In the genomic region with DNA sequence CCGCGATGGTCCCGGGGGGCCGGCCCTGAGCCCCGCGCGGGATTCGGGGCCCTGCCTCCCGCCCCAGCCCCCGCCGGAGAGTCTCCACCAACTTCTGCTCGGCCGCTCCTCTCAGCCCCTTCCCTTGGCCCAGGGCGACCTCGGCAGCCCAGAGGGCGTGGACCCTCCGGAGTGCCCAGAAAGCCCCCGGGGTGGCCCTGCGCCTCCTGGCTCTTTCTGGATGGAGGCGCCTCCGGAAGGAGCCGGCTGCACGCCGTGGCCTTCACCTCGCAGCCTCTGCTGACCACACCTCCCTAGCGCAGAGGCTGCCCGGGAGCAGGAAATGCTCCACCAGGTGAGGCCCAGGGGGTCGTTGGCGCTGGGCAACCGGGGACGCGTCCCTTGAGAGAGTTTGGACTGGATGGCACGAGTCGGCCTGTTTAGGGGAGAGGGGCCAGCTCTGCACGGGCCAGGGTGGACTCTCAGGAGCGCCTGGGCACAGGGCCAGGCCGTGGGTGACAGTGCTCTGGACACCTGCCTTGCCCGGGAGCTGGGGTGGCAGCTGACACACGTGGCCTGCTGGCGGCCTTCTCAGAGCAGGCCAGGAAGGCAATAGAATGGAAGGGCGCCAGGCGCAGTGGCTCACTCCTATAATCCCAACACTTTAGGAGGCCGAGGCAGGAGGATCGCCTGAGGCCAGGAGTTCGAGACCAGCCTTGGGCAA, we compare ENCODE assay signal across 8 cellular contexts. TPM values are rescaled to one million over a fixed set of nuclear protein-coding genes. Genes with fewer than 3 reads are reported as not detected.
DNase-seq lines count a peak whose midpoint lies in the region; ATAC-seq, FAIRE-seq and TF ChIP-seq lines count a peak whose summit lies in the region.

No MANE protein-coding gene starts in this region.

- in situ Hi-C loops in GM12878 (cut with MboI) = no loop called here

- no peaks in the 10 kb centered on the region for H3K36me3 Mint-ChIP-seq in activated naive CD4-positive, alpha-beta T cell treated with anti-CD3 and anti-CD28 coated beads, Interleukin-2, amount 10 ng/mL, durations not matched to agents 7 days and 5 days

- H2AFZ ChIP-seq in GM12878 (ENCODE audit: control insufficient read depth, low read depth, low read length) = no peak overlapping the region

- POLR2A ChIA-PET in GM12878 (lab: Charles Lee) = interaction anchor here (0.7 kb wide), 1 partner anchor 83 kb away, joined by 3 read pairs; no protein-coding TSS in a partner anchor

- peaks cover 36% of the 10 kb centered on the region for H3K4me1 Mint-ChIP-seq in activated naive CD4-positive, alpha-beta T cell treated with anti-CD3 and anti-CD28 coated beads, Interleukin-2, amount 10 ng/mL, durations not matched to agents 7 days and 5 days

- H3K9me3 ChIP-seq in GM12878 (replicated peaks; ENCODE audit: control insufficient read depth, insufficient read depth, low read length) = no peaks in the 10 kb centered on the region

- BruUV-seq in GM12878 (replicated peaks; lab: Mats Ljungman, UMichigan) = no TSS peak

- 27% methylated on average over 45 of the region's 45 CpGs for WGBS in GM12878 (ENCODE audit: insufficient coverage, insufficient replicate concordance, low lambda C conversion rate, missing lambda C conversion rate)

- H3K4me3 ChIP-seq in GM12878 = no peak overlapping the region

- H3K27ac ChIP-seq in GM12878 (ENCODE audit: control insufficient read depth, insufficient read depth) (no peak overlapping the region), substantia nigra (ENCODE audit: low read depth, low read length, poor library complexity, severe bottlenecking) (peak overlapping the region; percentile 17)

- H3K27ac Mint-ChIP-seq in activated naive CD4-positive, alpha-beta T cell treated with anti-CD3 and anti-CD28 coated beads, Interleukin-2, amount 10 ng/mL, durations not matched to agents 7 days and 5 days = no peak overlapping the region

- no peak for DNase-seq in activated naive CD4-positive, alpha-beta T cell treated with anti-CD3 and anti-CD28 coated beads, Interleukin-2, amount 10 ng/mL, durations not matched to agents 7 days and 5 days
- DNase-seq in activated naive CD4-positive, alpha-beta T cell (lab: John Stamatoyannopoulos, UW) = no peak
- no peak for DNase-seq in GM12878 (ENCODE audit: low read depth, low spot score)
- no peak for DNase-seq in left lobe of liver (ENCODE audit: low spot score)
- peak in 6 of 49 donors; percentile 1 to 77 (median 8) for DNase-seq in substantia nigra (lab: John Stamatoyannopoulos, UW)

- no peak for TF ChIP-seq RAD21 in GM12878 (IDR thresholded peaks at IDR 0.05; ENCODE audit: insufficient read depth, low read depth, low read length)

- TF ChIP-seq POLR2A in GM12878 (IDR thresholded peaks at IDR 0.05; ENCODE audit: low read depth, low read length) = no peak

- H4K20me1 ChIP-seq in GM12878 (ENCODE audit: control insufficient read depth, insufficient read depth) = no peaks in the 10 kb centered on the region

- SMC1A ChIA-PET in GM12878 (lab: Charles Lee; ENCODE audit: uncharacterized antibody, unreplicated experiment) = no interaction called here

- intact Hi-C loops in GM12878 (cut with micrococcal nuclease; ENCODE audit: unreplicated experiment) = no loop called here

- RAD21 ChIA-PET in GM12878 (lab: Charles Lee; ENCODE audit: unreplicated experiment) = no interaction called here

- TF ChIP-seq EP300 in GM12878 (IDR thresholded peaks at IDR 0.05; ENCODE audit: borderline replicate concordance in 1 of 2, control insufficient read depth in 1 of 2, low read depth in 2 of 2, low read length in 2 of 2) = no peak

- H3K4me3 Mint-ChIP-seq in activated naive CD4-positive, alpha-beta T cell treated with anti-CD3 and anti-CD28 coated beads, Interleukin-2, amount 10 ng/mL, durations not matched to agents 7 days and 5 days = peak overlapping the region; percentile 59

- no peak for TF ChIP-seq CTCF in GM12878 (IDR thresholded peaks at IDR 0.05 in 2 of 3, conservative IDR thresholded peaks at IDR 0.05 in 1 of 3; ENCODE audit: control insufficient read depth in 2 of 3, extremely low read depth in 1 of 3, insufficient read depth in 1 of 3, low read depth in 3 of 3, low read length in 3 of 3)

- no peak for FAIRE-seq in GM12878 (lab: Jason Lieb, UNC)

- H3K27me3 ChIP-seq in GM12878 (replicated peaks in 1 of 2; ENCODE audit: control insufficient read depth in 2 of 2, insufficient read depth in 2 of 2, low read length in 1 of 2) = peaks cover 0 to 10% of the 10 kb centered on the region in 2 experiments; a peak in 3 of 4 replicates

- H3K36me3 ChIP-seq in GM12878 (ENCODE audit: control insufficient read depth in 2 of 2, insufficient read depth in 2 of 2, low read length in 1 of 2) = no peaks in the 10 kb centered on the region

- H3K9ac ChIP-seq in GM12878 (ENCODE audit: control insufficient read depth, insufficient read depth, low read length) = no peak overlapping the region

- H3K4me2 ChIP-seq in GM12878 (ENCODE audit: control insufficient read depth, insufficient read depth) = no peak overlapping the region

- no peaks in the 10 kb centered on the region for H3K9me3 Mint-ChIP-seq in activated naive CD4-positive, alpha-beta T cell treated with anti-CD3 and anti-CD28 coated beads, Interleukin-2, amount 10 ng/mL, durations not matched to agents 7 days and 5 days

- CTCF ChIA-PET in activated naive CD4-positive, alpha-beta T cell treated with anti-CD3 and anti-CD28 coated beads, Interleukin-2, amount 10 ng/mL, durations not matched to agents 7 days and 5 days (lab: Charles Lee) = no interaction called here
- CTCF ChIA-PET in GM12878 (lab: Yijun Ruan, JAX) = no interaction called here

- peaks cover 14% of the 10 kb centered on the region for H3K4me1 ChIP-seq in GM12878 (ENCODE audit: control insufficient read depth, insufficient read depth, low read length)

- H3K79me2 ChIP-seq in GM12878 (ENCODE audit: control insufficient read depth, insufficient read depth, low read length) = no peaks in the 10 kb centered on the region

- peaks cover 72% of the 10 kb centered on the region for H3K27me3 Mint-ChIP-seq in activated naive CD4-positive, alpha-beta T cell treated with anti-CD3 and anti-CD28 coated beads, Interleukin-2, amount 10 ng/mL, durations not matched to agents 7 days and 5 days

- ATAC-seq in GM12878 = peak; percentile 24; the same call in 2 of the 3 replicates
- peak; percentile 27 for ATAC-seq in left lobe of liver
- no peak for ATAC-seq in HG02885 (IDR thresholded peaks at IDR 0.05; ENCODE audit: poor library complexity, unreplicated experiment)
- no peak for ATAC-seq in GM21526 (IDR thresholded peaks at IDR 0.05; ENCODE audit: low FRiP score, unreplicated experiment)
- ATAC-seq in GM18511 (IDR thresholded peaks at IDR 0.05; ENCODE audit: unreplicated experiment) = no peak

RNA-seq across cellular contexts. Expression of a gene that starts 0.6 kb away (rescaled TPM):
- total RNA-seq in GM12878 (2013; cell fraction: nucleolus; rRNA removed) = 0.61 and 0.73 TPM in 2 replicates
- total RNA-seq in GM12878 (2014; rRNA removed) = 0.05 and 0.06 TPM in 2 replicates
- total RNA-seq in GM12878 (2014; rRNA removed; fragmentation: Illumina TruSeq; extraction: Trizol) = 0.04 and 0.05 TPM in 2 replicates
- 0.11 and 0.13 TPM in 2 replicates for total RNA-seq in GM12878 (2021)
- polyA plus RNA-seq in GM12878 (2011; ENCODE audit: low read depth) = 0.12 TPM
- 0.17 and 0.26 TPM in 2 replicates for polyA plus RNA-seq in GM12878 (2011; rRNA removed)
- 0.25 and 0.33 TPM in 2 replicates for polyA plus RNA-seq in GM12878 (2011; cell fraction: cytosol; rRNA removed)
- 0.22 and 0.27 TPM in 2 replicates for polyA plus RNA-seq in GM12878 (2011; cell fraction: nucleus; rRNA removed)
- polyA plus RNA-seq in GM12878 (2012) = 0.19 and 0.25 TPM in 2 replicates
- polyA plus RNA-seq in GM12878 (2014; fragmentation: Illumina TruSeq; extraction: Trizol) = 0.04 and 0.05 TPM in 2 replicates
- polyA plus RNA-seq in GM12878 (2014; fragmentation: Nextera tagmentation; extraction: Ambion mirVana) = not detected
- 0.05 TPM in 1 of 2 replicates, not detected in the other for polyA plus RNA-seq in GM12878 (2014; rRNA removed)
- under 1 TPM in 1 of 2 experiments, not detected in 1; 0.04 TPM for polyA plus RNA-seq in GM12878 (2016; fragmentation: Nextera tagmentation; extraction: Ambion mirVana)
- polyA minus RNA-seq in GM12878 (2011; rRNA and poly(A)+ RNA removed) = 0.29 and 0.46 TPM in 2 replicates
- 0.21 and 0.40 TPM in 2 replicates for polyA minus RNA-seq in GM12878 (2011; cell fraction: cytosol; rRNA and poly(A)+ RNA removed)
- polyA minus RNA-seq in GM12878 (2011; cell fraction: nucleus; rRNA and poly(A)+ RNA removed) = 0.12 TPM in 1 of 2 replicates, not detected in the other
- 0.10 TPM for total RNA-seq in left lobe of liver

RNA-seq across cellular contexts. Expression of a gene that starts 21.1 kb away (rescaled TPM):
- 42.1 and 54.6 TPM in 2 replicates for total RNA-seq in GM12878 (2013; cell fraction: nucleolus; rRNA removed)
- total RNA-seq in GM12878 (2014; rRNA removed) (10.4 and 12.8 TPM in 2 replicates), GM12878 (2014; rRNA removed; fragmentation: Illumina TruSeq; extraction: Trizol) (4.3 and 5.4 TPM in 2 replicates), GM12878 (2021) (22.7 and 28.9 TPM in 2 replicates), left lobe of liver (18.6 TPM)
- 7.2 TPM for polyA plus RNA-seq in GM12878 (2011; ENCODE audit: low read depth)
- polyA plus RNA-seq in GM12878 (2011; rRNA removed) (12.5 and 13.8 TPM in 2 replicates), GM12878 (2014; fragmentation: Illumina TruSeq; extraction: Trizol) (6.1 and 9.2 TPM in 2 replicates), GM12878 (2014; fragmentation: Nextera tagmentation; extraction: Ambion mirVana) (under 1 TPM; 0.03 to 0.26 TPM), GM12878 (2014; rRNA removed) (15.1 and 19.3 TPM in 2 replicates), GM12878 (2016; fragmentation: Nextera tagmentation; extraction: Ambion mirVana) (1 to 10 TPM in 1 of 2 experiments, under 1 TPM in 1; 0.30 to 1.1 TPM)
- 8.4 and 13.7 TPM in 2 replicates for polyA plus RNA-seq in GM12878 (2011; cell fraction: cytosol; rRNA removed)
- polyA plus RNA-seq in GM12878 (2011; cell fraction: nucleus; rRNA removed) = 66.9 and 83.1 TPM in 2 replicates
- polyA plus RNA-seq in GM12878 (2012) = 21.4 and 26.2 TPM in 2 replicates
- polyA minus RNA-seq in GM12878 (2011; rRNA and poly(A)+ RNA removed) = 4.6 and 8.1 TPM in 2 replicates
- polyA minus RNA-seq in GM12878 (2011; cell fraction: cytosol; rRNA and poly(A)+ RNA removed) = 4.3 and 7.5 TPM in 2 replicates
- polyA minus RNA-seq in GM12878 (2011; cell fraction: nucleus; rRNA and poly(A)+ RNA removed) = 8.0 and 12.3 TPM in 2 replicates

RNA-seq across cellular contexts. Expression of a gene that starts 26.2 kb away (rescaled TPM):
- total RNA-seq in GM12878 (2013; cell fraction: nucleolus; rRNA removed) = 29.3 and 43.0 TPM in 2 replicates
- total RNA-seq in GM12878 (2014; rRNA removed) (25.4 and 28.9 TPM in 2 replicates), GM12878 (2014; rRNA removed; fragmentation: Illumina TruSeq; extraction: Trizol) (11.2 and 11.4 TPM in 2 replicates), GM12878 (2021) (25.4 and 28.2 TPM in 2 replicates), left lobe of liver (14.1 TPM)
- 5.8 TPM for polyA plus RNA-seq in GM12878 (2011; ENCODE audit: low read depth)
- polyA plus RNA-seq in GM12878 (2011; rRNA removed) (13.2 and 18.5 TPM in 2 replicates), GM12878 (2014; fragmentation: Illumina TruSeq; extraction: Trizol) (25.3 and 27.2 TPM in 2 replicates), GM12878 (2014; fragmentation: Nextera tagmentation; extraction: Ambion mirVana) (1 to 10 TPM in 1 of 2 experiments, under 1 TPM in 1; 0.89 to 2.4 TPM), GM12878 (2014; rRNA removed) (26.9 and 28.1 TPM in 2 replicates), GM12878 (2016; fragmentation: Nextera tagmentation; extraction: Ambion mirVana) (10 to 100 TPM; 14.9 to 15.1 TPM)
- polyA plus RNA-seq in GM12878 (2011; cell fraction: cytosol; rRNA removed) = 28.0 and 32.3 TPM in 2 replicates
- 34.2 and 49.2 TPM in 2 replicates for polyA plus RNA-seq in GM12878 (2011; cell fraction: nucleus; rRNA removed)
- polyA plus RNA-seq in GM12878 (2012) = 13.2 and 20.1 TPM in 2 replicates
- polyA minus RNA-seq in GM12878 (2011; rRNA and poly(A)+ RNA removed) = 8.1 and 22.3 TPM in 2 replicates
- polyA minus RNA-seq in GM12878 (2011; cell fraction: cytosol; rRNA and poly(A)+ RNA removed) = 8.2 and 10.6 TPM in 2 replicates
- polyA minus RNA-seq in GM12878 (2011; cell fraction: nucleus; rRNA and poly(A)+ RNA removed) = 10.9 and 11.7 TPM in 2 replicates

RNA-seq across cellular contexts. Expression of a gene that starts 38.8 kb away (rescaled TPM):
- 61.3 and 61.7 TPM in 2 replicates for total RNA-seq in GM12878 (2013; cell fraction: nucleolus; rRNA removed)
- total RNA-seq in GM12878 (2014; rRNA removed) (31.1 and 36.0 TPM in 2 replicates), GM12878 (2014; rRNA removed; fragmentation: Illumina TruSeq; extraction: Trizol) (30.6 and 31.2 TPM in 2 replicates), GM12878 (2021) (31.8 and 34.0 TPM in 2 replicates), left lobe of liver (38.3 TPM)
- polyA plus RNA-seq in GM12878 (2011; ENCODE audit: low read depth) = 40.0 TPM
- polyA plus RNA-seq in GM12878 (2011; rRNA removed) (63.2 and 74.3 TPM in 2 replicates), GM12878 (2014; fragmentation: Illumina TruSeq; extraction: Trizol) (25.5 and 35.6 TPM in 2 replicates), GM12878 (2014; fragmentation: Nextera tagmentation; extraction: Ambion mirVana) (10 to 100 TPM; 34.5 to 37.9 TPM), GM12878 (2014; rRNA removed) (31.1 and 35.6 TPM in 2 replicates), GM12878 (2016; fragmentation: Nextera tagmentation; extraction: Ambion mirVana) (10 to 100 TPM; 38.4 to 43.1 TPM)
- 82.6 and 102 TPM in 2 replicates for polyA plus RNA-seq in GM12878 (2011; cell fraction: cytosol; rRNA removed)
- polyA plus RNA-seq in GM12878 (2011; cell fraction: nucleus; rRNA removed) = 80.2 and 96.9 TPM in 2 replicates
- polyA plus RNA-seq in GM12878 (2012) = 41.3 and 42.0 TPM in 2 replicates
- 122 and 141 TPM in 2 replicates for polyA minus RNA-seq in GM12878 (2011; rRNA and poly(A)+ RNA removed)
- polyA minus RNA-seq in GM12878 (2011; cell fraction: cytosol; rRNA and poly(A)+ RNA removed) = 17.1 and 17.8 TPM in 2 replicates
- 35.7 and 46.0 TPM in 2 replicates for polyA minus RNA-seq in GM12878 (2011; cell fraction: nucleus; rRNA and poly(A)+ RNA removed)

Comparison
In these comparisons a context has a peak if more than half of its experiments do, and no peak if none do; other contexts are left out.
1. ATAC-seq: peak in GM12878 (single experiment) and left lobe of liver (single experiment); none in HG02885 (single experiment), GM21526 (single experiment) and GM18511 (single experiment).